Comparison of ENCODE assay signal across 17 cellular contexts in genomic region chr22:44885806-44886360, GRCh38.
"Had no signal": no experiment of that assay in that cellular context is flagged by ENCODE, and none has a peak within 500 bp of the region (broad histone marks: within the 10 kb centered on the region; RNA-seq: fewer than 3 reads in every experiment).

No MANE protein-coding gene starts in this region.

- H3K4me1 ChIP-seq: heart right ventricle, left ventricle myocardium inferior, right atrium auricular region, thyroid gland, uterus had no signal

- H3K36me3 ChIP-seq: heart right ventricle, left ventricle myocardium inferior, neutrophil, right atrium auricular region, thyroid gland, uterus had no signal

- ATAC-seq: heart right ventricle; naive thymus-derived CD4-positive, alpha-beta T cell had no signal

- FAIRE-seq: colon, frontal cortex had no signal

- H3K4me3 ChIP-seq: heart right ventricle, left ventricle myocardium inferior, lung, right atrium auricular region, smooth muscle cell, thyroid gland, uterus had no signal

- H3K27ac ChIP-seq: heart right ventricle, left ventricle myocardium inferior, neutrophil, right atrium auricular region, thyroid gland, uterus had no signal

- H3K9me3 ChIP-seq: heart right ventricle, left ventricle myocardium inferior, neutrophil, right atrium auricular region, thyroid gland, uterus had no signal

- DNase-seq: cerebellar nuclear complex; dermis blood vessel endothelial cell; effector CD4-positive, alpha-beta T cell; heart right ventricle; left ventricle myocardium inferior; mesendoderm; naive thymus-derived CD4-positive, alpha-beta T cell; stimulated activated CD4-positive, alpha-beta T cell treated with anti-CD3 and anti-CD28 coated beads, Interleukin-2, amount 100 ng/mL, for 48 hours; stimulated activated naive CD4-positive, alpha-beta T cell treated with Interleukin-2 at 50 U/mL for 16 hours; thyroid gland; uterus had no signal

- H3K27me3 ChIP-seq: heart right ventricle, neutrophil, right atrium auricular region, thyroid gland, uterus had no signal

- H3K4me2 ChIP-seq: smooth muscle cell had no signal
